Comparison of ENCODE assay signal across 14 cellular contexts in the genomic region with DNA sequence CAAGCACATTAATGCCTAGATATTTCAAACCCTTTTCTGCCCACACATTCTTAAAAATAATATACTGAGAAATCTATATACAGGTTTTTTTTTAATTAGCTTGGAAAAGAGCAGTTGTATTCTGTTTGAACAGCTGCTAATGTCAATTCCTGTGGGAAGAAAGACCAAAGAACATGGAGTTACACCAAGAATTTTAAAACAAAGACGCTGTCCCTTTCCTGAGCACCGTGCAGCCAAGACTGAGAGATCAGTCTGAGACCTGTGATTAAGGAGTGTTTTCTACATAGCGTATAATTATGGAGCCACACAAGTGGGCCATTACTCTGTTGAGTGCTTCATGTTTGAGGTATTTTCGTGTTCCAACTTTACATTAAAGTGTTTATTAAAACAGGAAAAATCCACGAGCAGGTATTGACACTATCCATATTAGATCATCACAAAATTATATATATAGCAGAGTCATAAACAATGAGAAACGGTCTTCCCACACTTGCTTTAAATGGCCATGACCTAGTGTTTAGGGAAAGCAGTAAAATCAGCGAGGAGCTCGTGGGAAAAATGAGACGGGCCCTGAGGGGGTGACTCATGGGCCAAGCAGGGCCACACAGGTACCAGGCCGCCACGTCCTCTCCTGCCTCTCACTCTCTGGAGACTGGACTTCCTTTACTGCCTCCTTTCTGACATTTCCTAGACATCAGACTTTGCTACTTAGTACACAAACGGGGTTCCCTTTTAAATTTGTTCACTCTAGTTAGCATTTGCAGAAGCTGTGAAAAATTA.
DNase-seq lines count a peak whose midpoint lies in the region; TF ChIP-seq lines count a peak whose summit lies in the region.
"Had no signal": no experiment of that assay in that cellular context is flagged by ENCODE, and none has a peak within 500 bp of the region (broad histone marks: within the 10 kb centered on the region; RNA-seq: fewer than 3 reads in every experiment).

No MANE protein-coding gene starts in this region.

- WGBS in tibial nerve, 2 donors = 68 to 71% methylated on average over 12 of the region's 12 CpGs

- peak in 1 of 2 donors; percentile 63 for TF ChIP-seq EP300 in tibial nerve (IDR thresholded peaks at IDR 0.05)

- no peak for TF ChIP-seq CTCF in tibial nerve (IDR thresholded peaks at IDR 0.05)

- peaks cover 0 to 24% (median 0%) of the 10 kb centered on the region in 4 donors for H3K4me1 ChIP-seq in tibial nerve

- TF ChIP-seq POLR2A in tibial nerve (IDR thresholded peaks at IDR 0.05) = no peak

- peak overlapping the region in 3 of 4 donors; percentile 13 to 75 (median 44) for H3K27ac ChIP-seq in tibial nerve
- H3K27ac ChIP-seq: SK-N-MC, thyroid gland had no signal

- no peak overlapping the region for H3K4me3 ChIP-seq in tibial nerve
- H3K4me3 ChIP-seq: SK-N-MC, thyroid gland had no signal

- H3K27me3 ChIP-seq in tibial nerve = no peaks in the 10 kb centered on the region
- H3K27me3 ChIP-seq: thyroid gland had no signal

- DNase-seq in NCI-H2107 treated with DMSO at 0.1 percent for 48 hours (lab: John Stamatoyannopoulos, UW; ENCODE audit: unreplicated experiment) (peak; percentile 42), NCI-H2107 (lab: John Stamatoyannopoulos, UW) (no peak), astrocyte of the hippocampus (ENCODE audit: low read depth, low spot score) (peak; percentile 81), iris pigment epithelial cell (ENCODE audit: low read depth) (peak; percentile 85), tibial nerve (ENCODE audit: low spot score in 2 of 2) (no peak), activated gamma-delta T cell treated with Interleukin-2 at 50 U/mL for 16 hours (no peak), NCI-H510A treated with DMSO at 0.1 percent for 48 hours (lab: John Stamatoyannopoulos, UW) (no peak), GDM1 (lab: John Stamatoyannopoulos, UW) (no peak)
- DNase-seq: 8988T; activated CD4-positive, alpha-beta T cell treated with anti-CD3 and anti-CD28 coated beads, Interleukin-2, amount 10 ng/mL, durations not matched to agents 7 days and 5 days; DND-41; NCI-H446 treated with DMSO at 0.1 percent for 48 hours; thyroid gland had no signal

- no peaks in the 10 kb centered on the region for H3K9me3 ChIP-seq in tibial nerve
- H3K9me3 ChIP-seq: thyroid gland had no signal

- H3K36me3 ChIP-seq in tibial nerve = peaks cover 0 to 33% (median 0%) of the 10 kb centered on the region in 3 donors
- H3K36me3 ChIP-seq: thyroid gland had no signal

Comparison
In these comparisons a context has a peak if more than half of its experiments do, and no peak if none do; other contexts are left out.
1. DNase-seq: peak in NCI-H2107 treated with DMSO at 0.1 percent for 48 hours (single experiment), astrocyte of the hippocampus (single experiment) and iris pigment epithelial cell (single experiment); none in NCI-H2107 (single experiment), tibial nerve (0 of 2), activated gamma-delta T cell treated with Interleukin-2 at 50 U/mL for 16 hours (single experiment), NCI-H510A treated with DMSO at 0.1 percent for 48 hours (single experiment) and GDM1 (single experiment).